Comparison of ENCODE assay signal across 8 cellular contexts in the genomic region with DNA sequence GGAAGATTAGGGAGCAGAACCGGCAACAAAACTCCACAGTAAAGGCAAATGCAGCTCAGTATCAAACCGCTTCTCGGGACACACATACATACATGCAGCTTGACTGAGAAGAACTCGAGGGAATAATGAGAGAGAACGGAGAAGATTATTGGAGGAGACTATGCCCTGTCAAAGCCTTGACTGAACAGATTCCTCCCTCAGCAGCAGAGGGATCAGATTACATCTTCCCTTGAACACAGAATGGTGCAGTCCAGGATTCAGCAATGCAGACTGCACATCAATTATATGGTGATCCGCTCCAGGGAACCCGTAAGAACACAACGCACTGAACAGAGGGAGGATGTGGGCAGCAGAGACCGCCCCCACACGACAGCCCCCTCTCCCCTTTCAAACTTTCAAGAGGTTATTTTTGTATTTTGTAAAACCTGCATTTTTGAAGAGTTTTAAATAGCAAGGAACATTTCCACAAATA.
A peak's percentile ranks its signal among the peaks of the same experiment; 100 is the strongest.
DNase-seq lines count a peak whose midpoint lies in the region; ATAC-seq, FAIRE-seq and TF ChIP-seq lines count a peak whose summit lies in the region.

No MANE protein-coding gene starts in this region.

- no peak overlapping the region for H3K27ac Mint-ChIP-seq in activated CD4-positive, alpha-beta memory T cell treated with anti-CD3 and anti-CD28 coated beads for 36 hours

- 0 out of 2 replicates have a peak, but pooled peaks cover 6% of the 10 kb centered on the region for H4K20me1 ChIP-seq in K562 (replicated peaks; ENCODE audit: control insufficient read depth, insufficient read depth, low read length)

- H3K9ac ChIP-seq in K562 (ENCODE audit: insufficient read depth in 1 of 2, low read depth in 2 of 2, low read length in 2 of 2): no peak overlapping the region; a peak in 1 of 4 replicates

- ATAC-seq in GM18907 (IDR thresholded peaks at IDR 0.05; ENCODE audit: unreplicated experiment): peak; percentile 80
- peak; percentile 64 for ATAC-seq in HG03280 (IDR thresholded peaks at IDR 0.05; ENCODE audit: unreplicated experiment)
- peak; percentile 99 for ATAC-seq in K562
- ATAC-seq in gastrocnemius medialis: peak; percentile 100

- CTCF ChIA-PET in K562 (lab: Yijun Ruan, JAX; ENCODE audit: low intra/inter-chr PET ratio): no interaction called here
- CTCF ChIA-PET in activated CD4-positive, alpha-beta memory T cell treated with anti-CD3 and anti-CD28 coated beads for 36 hours (lab: Charles Lee): interaction anchor here (1.2 kb wide), 1 partner anchor 551 kb away, joined by 3 read pairs; no protein-coding TSS in a partner anchor

- TF ChIP-seq EP300 in K562 (IDR thresholded peaks at IDR 0.05; ENCODE audit: low read length): no peak

- POLR2A ChIA-PET in K562 (lab: Yijun Ruan, JAX): no interaction called here
- POLR2A ChIA-PET in activated CD4-positive, alpha-beta memory T cell treated with anti-CD3 and anti-CD28 coated beads for 36 hours (lab: Charles Lee): no interaction called here

- H3K9me3 ChIP-seq in K562 (replicated peaks; ENCODE audit: control insufficient read depth, insufficient read depth, low read depth, low read length): no peaks in the 10 kb centered on the region
- no peaks in the 10 kb centered on the region for H3K9me3 ChIP-seq in gastrocnemius medialis

- no peaks in the 10 kb centered on the region for H3K9me1 ChIP-seq in K562 (ENCODE audit: control insufficient read depth, insufficient read depth, low read length)

- intact Hi-C loops in K562 (cut with micrococcal nuclease) (no loop called here), gastrocnemius medialis (cut with DNase I; ENCODE audit: low total_unique reads) (loop anchor here (5.0 kb wide), 1 partner anchor 870 kb away; no protein-coding TSS in a partner anchor)
- intact Hi-C loops in activated CD4-positive, alpha-beta memory T cell treated with anti-CD3 and anti-CD28 coated beads for 36 hours (cut with micrococcal nuclease): no loop called here

- H3K27me3 ChIP-seq in K562 (ENCODE audit: control insufficient read depth in 2 of 2, insufficient read depth in 2 of 2, low read length in 2 of 2) (no peaks in the 10 kb centered on the region), gastrocnemius medialis (no peaks in the 10 kb centered on the region)

- H3K4me1 ChIP-seq in K562 (replicated peaks in 1 of 2; ENCODE audit: control insufficient read depth in 2 of 2, insufficient read depth in 2 of 2, low read length in 2 of 2) (peaks cover 0 to 4% of the 10 kb centered on the region in 2 experiments; a peak in 2 of 5 replicates), gastrocnemius medialis (peaks cover 21 to 33% of the 10 kb centered on the region in 2 donors)

- H3K4me3 ChIP-seq in K562: no peak overlapping the region
- H3K4me3 ChIP-seq in gastrocnemius medialis: peak overlapping the region; percentile 30 to 59 (median 52)

- peak overlapping the region; percentile 60 for H3K4me2 ChIP-seq in K562 (ENCODE audit: insufficient read depth, low read length)

- H3K27me3 Mint-ChIP-seq in activated CD4-positive, alpha-beta memory T cell treated with anti-CD3 and anti-CD28 coated beads for 36 hours: no peaks in the 10 kb centered on the region

- H3K79me2 ChIP-seq in K562 (ENCODE audit: control insufficient read depth, insufficient read depth, low read length): 0 out of 3 replicates have a peak, but pooled peaks cover 3% of the 10 kb centered on the region

- H3K9me3 Mint-ChIP-seq in activated CD4-positive, alpha-beta memory T cell treated with anti-CD3 and anti-CD28 coated beads for 36 hours: no peaks in the 10 kb centered on the region

- WGBS in K562 (ENCODE audit: insufficient coverage, low coverage, missing lambda C conversion rate): 13% methylated on average over 10 of the region's 10 CpGs

- H3K36me3 Mint-ChIP-seq in activated CD4-positive, alpha-beta memory T cell treated with anti-CD3 and anti-CD28 coated beads for 36 hours: no peaks in the 10 kb centered on the region

- no peak for TF ChIP-seq RAD21 in K562 (CRISPR knock-in tag; conservative IDR thresholded peaks at IDR 0.05 in 1 of 2, IDR thresholded peaks at IDR 0.05 in 1 of 2)

- no peak overlapping the region for H3K4me3 Mint-ChIP-seq in activated CD4-positive, alpha-beta memory T cell treated with anti-CD3 and anti-CD28 coated beads for 36 hours

- FAIRE-seq in K562 (lab: Jason Lieb, UNC): peak; percentile 79

- peaks cover 14% of the 10 kb centered on the region for H3K4me1 Mint-ChIP-seq in activated CD4-positive, alpha-beta memory T cell treated with anti-CD3 and anti-CD28 coated beads for 36 hours (ENCODE audit: low read depth)

- no TSS peak for BruUV-seq in K562 (replicated peaks; lab: Mats Ljungman, UMichigan)

- H3K27ac ChIP-seq in K562 (ENCODE audit: extremely low read depth, low read depth, low read length): no peak overlapping the region
- H3K27ac ChIP-seq in gastrocnemius medialis: peak overlapping the region; percentile 68 to 77 (median 73)

- no peak for TF ChIP-seq CTCF in K562 (IDR thresholded peaks at IDR 0.05 in 2 of 3, conservative IDR thresholded peaks at IDR 0.05 in 1 of 3; ENCODE audit: insufficient read depth in 2 of 3, low read depth in 1 of 3, low read length in 3 of 3)
- TF ChIP-seq CTCF in gastrocnemius medialis (IDR thresholded peaks at IDR 0.05 in 4 of 5, conservative IDR thresholded peaks at IDR 0.05 in 1 of 5): no peak

- H2AFZ ChIP-seq in K562 (ENCODE audit: low read depth, low read length): peak overlapping the region; percentile 26; the same call in 1 of the 2 replicates

- no peaks in the 10 kb centered on the region for H3K36me3 ChIP-seq in K562 (ENCODE audit: control insufficient read depth, insufficient read depth, low read length)
- no peaks in the 10 kb centered on the region for H3K36me3 ChIP-seq in gastrocnemius medialis

- TF ChIP-seq POLR2A in K562 (conservative IDR thresholded peaks at IDR 0.05): no peak
- TF ChIP-seq POLR2A in gastrocnemius medialis (IDR thresholded peaks at IDR 0.05): peak in 1 of 2 donors; percentile 47

- in situ Hi-C loops in K562 (cut with MboI) (no loop called here), gastrocnemius medialis (cut with MboI; ENCODE audit: low sequenced_read_pairs in 4 of 4) (no loop called here)

- DNase-seq in AG08395 (ENCODE audit: low spot score): peak; percentile 86
- DNase-seq in NCI-H460 (ENCODE audit: extremely low read depth, low read depth): peak; percentile 86
- DNase-seq in K562 (ENCODE audit: extremely low read depth in 1 of 4, low spot score in 3 of 4): peak in 2 of 4 experiments; percentile 39 to 58
- DNase-seq in iPS DF 4.7 (ENCODE audit: extremely low read depth, low spot score): peak; percentile 2
- DNase-seq in gastrocnemius medialis: peak; percentile 58 to 61
- no peak for DNase-seq in activated CD4-positive, alpha-beta memory T cell treated with anti-CD3 and anti-CD28 coated beads for 36 hours

TF ChIP-seq in K562, 482 proteins besides CTCF, POLR2A, EP300 and RAD21 (continues in another document):
- TF ChIP-seq, protein P1, sequence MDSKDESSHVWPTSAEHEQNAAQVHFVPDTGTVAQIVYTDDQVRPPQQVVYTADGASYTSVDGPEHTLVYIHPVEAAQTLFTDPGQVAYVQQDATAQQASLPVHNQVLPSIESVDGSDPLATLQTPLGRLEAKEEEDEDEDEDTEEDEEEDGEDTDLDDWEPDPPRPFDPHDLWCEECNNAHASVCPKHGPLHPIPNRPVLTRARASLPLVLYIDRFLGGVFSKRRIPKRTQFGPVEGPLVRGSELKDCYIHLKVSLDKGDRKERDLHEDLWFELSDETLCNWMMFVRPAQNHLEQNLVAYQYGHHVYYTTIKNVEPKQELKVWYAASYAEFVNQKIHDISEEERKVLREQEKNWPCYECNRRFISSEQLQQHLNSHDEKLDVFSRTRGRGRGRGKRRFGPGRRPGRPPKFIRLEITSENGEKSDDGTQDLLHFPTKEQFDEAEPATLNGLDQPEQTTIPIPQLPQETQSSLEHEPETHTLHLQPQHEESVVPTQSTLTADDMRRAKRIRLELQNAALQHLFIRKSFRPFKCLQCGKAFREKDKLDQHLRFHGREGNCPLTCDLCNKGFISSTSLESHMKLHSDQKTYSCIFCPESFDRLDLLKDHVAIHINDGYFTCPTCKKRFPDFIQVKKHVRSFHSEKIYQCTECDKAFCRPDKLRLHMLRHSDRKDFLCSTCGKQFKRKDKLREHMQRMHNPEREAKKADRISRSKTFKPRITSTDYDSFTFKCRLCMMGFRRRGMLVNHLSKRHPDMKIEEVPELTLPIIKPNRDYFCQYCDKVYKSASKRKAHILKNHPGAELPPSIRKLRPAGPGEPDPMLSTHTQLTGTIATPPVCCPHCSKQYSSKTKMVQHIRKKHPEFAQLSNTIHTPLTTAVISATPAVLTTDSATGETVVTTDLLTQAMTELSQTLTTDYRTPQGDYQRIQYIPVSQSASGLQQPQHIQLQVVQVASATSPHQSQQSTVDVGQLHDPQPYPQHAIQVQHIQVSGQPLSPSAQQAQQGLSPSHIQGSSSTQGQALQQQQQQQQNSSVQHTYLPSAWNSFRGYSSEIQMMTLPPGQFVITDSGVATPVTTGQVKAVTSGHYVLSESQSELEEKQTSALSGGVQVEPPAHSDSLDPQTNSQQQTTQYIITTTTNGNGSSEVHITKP (IDR thresholded peaks at IDR 0.05; ENCODE audit: partially characterized antibody): peak; percentile 98
- TF ChIP-seq REST (CRISPR knock-in tag; IDR thresholded peaks at IDR 0.05; ENCODE audit: low read depth): no peak
